In genomic region chr4:2805712-2806391, GRCh38 we compare ENCODE assay signal across 12 cellular contexts. TPM values are rescaled to one million over a fixed set of nuclear protein-coding genes. Genes with fewer than 3 reads are reported as not detected.
A peak's percentile ranks its signal among the peaks of the same experiment; 100 is the strongest.
DNase-seq lines count a peak whose midpoint lies in the region; ATAC-seq, FAIRE-seq and TF ChIP-seq lines count a peak whose summit lies in the region.
"Had no signal": no experiment of that assay in that cellular context is flagged by ENCODE, and none has a peak within 500 bp of the region (broad histone marks: within the 10 kb centered on the region; RNA-seq: fewer than 3 reads in every experiment).

No MANE protein-coding gene starts in this region.

- H3K9me3 ChIP-seq in K562 (replicated peaks; ENCODE audit: control insufficient read depth, insufficient read depth, low read depth, low read length) (no peaks in the 10 kb centered on the region), hepatocyte (ENCODE audit: low read depth) (no peaks in the 10 kb centered on the region), gastrocnemius medialis (no peaks in the 10 kb centered on the region)
- H3K9me3 ChIP-seq: BE2C had no signal

- H2AFZ ChIP-seq in K562 (ENCODE audit: low read depth, low read length) (no peak overlapping the region), hepatocyte (no peak overlapping the region)

- WGBS in K562 (ENCODE audit: insufficient coverage, low coverage, missing lambda C conversion rate) = 74% methylated on average over 17 of the region's 21 CpGs
- 89% methylated on average over 19 of the region's 21 CpGs for WGBS in hepatocyte (ENCODE audit: low lambda C conversion rate, missing lambda C conversion rate)

- H3K36me3 ChIP-seq in K562 (ENCODE audit: control insufficient read depth, insufficient read depth, low read length) (no peaks in the 10 kb centered on the region), hepatocyte (replicated peaks; ENCODE audit: insufficient read depth, low read depth) (no peaks in the 10 kb centered on the region), gastrocnemius medialis (no peaks in the 10 kb centered on the region)
- H3K36me3 ChIP-seq: BE2C had no signal

- no peak overlapping the region for H3K4me3 ChIP-seq in K562
- H3K4me3 ChIP-seq in hepatocyte = no peak overlapping the region
- H3K4me3 ChIP-seq in gastrocnemius medialis = no peak overlapping the region

- peaks cover 10% of the 10 kb centered on the region; the same call in 1 of the 2 replicates for H4K20me1 ChIP-seq in K562 (replicated peaks; ENCODE audit: control insufficient read depth, insufficient read depth, low read length)
- H4K20me1 ChIP-seq in hepatocyte (ENCODE audit: insufficient read depth, poor library complexity, severe bottlenecking) = no peaks in the 10 kb centered on the region

- TF ChIP-seq CTCF in K562 (IDR thresholded peaks at IDR 0.05 in 2 of 3, conservative IDR thresholded peaks at IDR 0.05 in 1 of 3; ENCODE audit: insufficient read depth in 2 of 3, low read depth in 1 of 3, low read length in 3 of 3) = no peak
- no peak for TF ChIP-seq CTCF in hepatocyte (IDR thresholded peaks at IDR 0.05; ENCODE audit: poor library complexity)
- no peak for TF ChIP-seq CTCF in gastrocnemius medialis (IDR thresholded peaks at IDR 0.05 in 4 of 5, conservative IDR thresholded peaks at IDR 0.05 in 1 of 5)

- H3K9me2 ChIP-seq in hepatocyte (replicated peaks; ENCODE audit: insufficient read depth) = no peaks in the 10 kb centered on the region

- no peak for TF ChIP-seq EP300 in K562 (IDR thresholded peaks at IDR 0.05; ENCODE audit: low read length)

- TF ChIP-seq POLR2A in K562 (conservative IDR thresholded peaks at IDR 0.05) = no peak
- TF ChIP-seq POLR2A in gastrocnemius medialis (IDR thresholded peaks at IDR 0.05) = no peak

- FAIRE-seq in GM19239 (lab: Jason Lieb, UNC) (peak; percentile 64), K562 (lab: Jason Lieb, UNC) (no peak)

- POLR2A ChIA-PET in K562 (lab: Yijun Ruan, JAX) = interaction anchor here (0.6 to 1.0 kb wide), 2 partner anchors 11 to 28 kb away, joined by 3 to 4 read pairs; no protein-coding TSS in a partner anchor

- peaks cover 11 to 72% of the 10 kb centered on the region in 2 experiments; a peak in 4 of 5 replicates for H3K4me1 ChIP-seq in K562 (replicated peaks in 1 of 2; ENCODE audit: control insufficient read depth in 2 of 2, insufficient read depth in 2 of 2, low read length in 2 of 2)
- peaks cover 35% of the 10 kb centered on the region for H3K4me1 ChIP-seq in hepatocyte (ENCODE audit: insufficient read depth)
- H3K4me1 ChIP-seq in gastrocnemius medialis = peaks cover 50 to 58% of the 10 kb centered on the region in 2 donors

- no peak overlapping the region for H3K4me2 ChIP-seq in K562 (ENCODE audit: insufficient read depth, low read length)
- H3K4me2 ChIP-seq in hepatocyte = no peak overlapping the region

- in situ Hi-C loops in K562 (cut with MboI) = no loop called here
- in situ Hi-C loops in gastrocnemius medialis (cut with MboI; ENCODE audit: low sequenced_read_pairs in 4 of 4) = no loop called here

- intact Hi-C loops in K562 (cut with micrococcal nuclease) = no loop called here
- intact Hi-C loops in gastrocnemius medialis (cut with DNase I; ENCODE audit: low total_unique reads) = no loop called here

- H3K79me2 ChIP-seq in K562 (ENCODE audit: control insufficient read depth, insufficient read depth, low read length) (no peaks in the 10 kb centered on the region; the same call in 2 of the 3 replicates), hepatocyte (peaks cover 16% of the 10 kb centered on the region)

- ATAC-seq in K562 = no peak
- ATAC-seq in gastrocnemius medialis = no peak
- ATAC-seq in GM19452 (IDR thresholded peaks at IDR 0.05; ENCODE audit: unreplicated experiment) = no peak
- ATAC-seq: Panc1 had no signal

- H3K9ac ChIP-seq in K562 (ENCODE audit: insufficient read depth in 1 of 2, low read depth in 2 of 2, low read length in 2 of 2) = no peak overlapping the region

- H3K9me1 ChIP-seq in K562 (ENCODE audit: control insufficient read depth, insufficient read depth, low read length) = peaks cover 5% of the 10 kb centered on the region

- H3K27ac ChIP-seq in K562 (ENCODE audit: extremely low read depth, low read depth, low read length) (no peak overlapping the region), hepatocyte (peak overlapping the region; percentile 34), gastrocnemius medialis (peak overlapping the region in 3 of 4 donors; percentile 43 to 64 (median 55))

- TF ChIP-seq RAD21 in K562 (CRISPR knock-in tag; conservative IDR thresholded peaks at IDR 0.05 in 1 of 2, IDR thresholded peaks at IDR 0.05 in 1 of 2) = no peak

- H3K27me3 ChIP-seq in K562 (ENCODE audit: control insufficient read depth in 2 of 2, insufficient read depth in 2 of 2, low read length in 2 of 2) (no peaks in the 10 kb centered on the region), hepatocyte (no peaks in the 10 kb centered on the region), gastrocnemius medialis (no peaks in the 10 kb centered on the region)
- H3K27me3 ChIP-seq: BE2C had no signal

- no peak for DNase-seq in GM19239 (ENCODE audit: insufficient read length, low spot score)
- DNase-seq in K562 (ENCODE audit: extremely low read depth in 1 of 4, low spot score in 3 of 4) = no peak
- DNase-seq in hepatocyte (ENCODE audit: low spot score) = no peak
- DNase-seq in gastrocnemius medialis = no peak
- no peak for DNase-seq in ecto neural progenitor cell (ENCODE audit: low spot score)
- DNase-seq in activated gamma-delta T cell (lab: John Stamatoyannopoulos, UW) = no peak
- no peak for DNase-seq in SHP77 (lab: John Stamatoyannopoulos, UW)
- DNase-seq: BE2C, NCI-H146, trophoblast cell had no signal

- CTCF ChIA-PET in K562 (lab: Yijun Ruan, JAX; ENCODE audit: low intra/inter-chr PET ratio) = no interaction called here

- BruUV-seq in K562 (replicated peaks; lab: Mats Ljungman, UMichigan) = no TSS peak

RNA-seq across cellular contexts. Expression of gene SH3BP2, which starts 13.0 kb away (rescaled TPM):
- 49.1 and 137 TPM in 2 replicates for total RNA-seq in K562 (2011; cell fraction: chromatin; rRNA removed; ENCODE audit: low replicate concordance)
- 57.9 and 62.0 TPM in 2 replicates for total RNA-seq in K562 (2011; cell fraction: nucleolus; rRNA removed)
- 59.4 and 93.7 TPM in 2 replicates for total RNA-seq in K562 (2011; cell fraction: nucleoplasm; rRNA removed)
- total RNA-seq in K562 (2014; rRNA removed) (9.7 and 15.9 TPM in 2 replicates), K562 (2014; rRNA removed; fragmentation: Illumina TruSeq; extraction: Trizol) (3.7 and 3.9 TPM in 2 replicates), K562 (2015; rRNA removed; fragmentation: Illumina TruSeq; extraction: Trizol) (3.5 and 5.6 TPM in 2 replicates), K562 (2021) (10.8 and 16.0 TPM in 2 replicates), hepatocyte (15.0 and 25.7 TPM in 2 replicates), gastrocnemius medialis (10 to 100 TPM in 3 of 4 donors, 1 to 10 TPM in 1; 4.8 to 21.5 (median 12.0) TPM)
- polyA plus RNA-seq in K562 (2011; rRNA removed) (9.6 and 13.9 TPM in 2 replicates), K562 (2014; fragmentation: Illumina TruSeq; extraction: Trizol) (5.1 and 10.9 TPM in 2 replicates), K562 (2014; fragmentation: Nextera tagmentation; extraction: Ambion mirVana) (under 1 TPM; 0.34 to 0.72 TPM), K562 (2014; rRNA removed) (14.2 and 17.6 TPM in 2 replicates), hepatocyte (24.3 and 29.6 TPM in 2 replicates)
- 10.6 and 10.7 TPM in 2 replicates for polyA plus RNA-seq in K562 (2011; cell fraction: cytosol; rRNA removed)
- polyA plus RNA-seq in K562 (2011; cell fraction: nucleus; rRNA removed) = 88.6 and 117 TPM in 2 replicates
- polyA plus RNA-seq in K562 (2012) = 4.4 and 18.7 TPM in 2 replicates
- 18.0 and 41.6 TPM in 2 replicates for polyA minus RNA-seq in K562 (2011; rRNA and poly(A)+ RNA removed)
- polyA minus RNA-seq in K562 (2011; cell fraction: cytosol; rRNA and poly(A)+ RNA removed) = 5.7 and 10.8 TPM in 2 replicates
- 26.8 and 33.3 TPM in 2 replicates for polyA minus RNA-seq in K562 (2011; cell fraction: nucleus; rRNA and poly(A)+ RNA removed)

RNA-seq across cellular contexts. Expression of gene ADD1, which starts 37.8 kb away (rescaled TPM):
- total RNA-seq in K562 (2011; cell fraction: chromatin; rRNA removed; ENCODE audit: low replicate concordance) = 289 and 338 TPM in 2 replicates
- total RNA-seq in K562 (2011; cell fraction: nucleolus; rRNA removed) = 122 and 133 TPM in 2 replicates
- total RNA-seq in K562 (2011; cell fraction: nucleoplasm; rRNA removed) = 186 and 236 TPM in 2 replicates
- total RNA-seq in K562 (2014; rRNA removed) (104 and 140 TPM in 2 replicates), K562 (2014; rRNA removed; fragmentation: Illumina TruSeq; extraction: Trizol) (67.1 and 80.8 TPM in 2 replicates), K562 (2015; rRNA removed; fragmentation: Illumina TruSeq; extraction: Trizol) (74.0 and 76.9 TPM in 2 replicates), K562 (2021) (145 and 153 TPM in 2 replicates), hepatocyte (143 and 179 TPM in 2 replicates), gastrocnemius medialis (100 to 1,000 TPM; 144 to 255 (median 178) TPM)
- polyA plus RNA-seq in K562 (2011; rRNA removed) (72.4 and 77.0 TPM in 2 replicates), K562 (2014; fragmentation: Illumina TruSeq; extraction: Trizol) (99.7 and 110 TPM in 2 replicates), K562 (2014; fragmentation: Nextera tagmentation; extraction: Ambion mirVana) (10 to 100 TPM; 17.5 to 20.7 TPM), K562 (2014; rRNA removed) (87.7 and 121 TPM in 2 replicates), hepatocyte (174 and 208 TPM in 2 replicates)
- polyA plus RNA-seq in K562 (2011; cell fraction: cytosol; rRNA removed) = 85.9 and 111 TPM in 2 replicates
- polyA plus RNA-seq in K562 (2011; cell fraction: nucleus; rRNA removed) = 164 and 189 TPM in 2 replicates
- 141 and 159 TPM in 2 replicates for polyA plus RNA-seq in K562 (2012)
- polyA minus RNA-seq in K562 (2011; rRNA and poly(A)+ RNA removed) = 65.9 and 67.4 TPM in 2 replicates
- 46.7 and 62.1 TPM in 2 replicates for polyA minus RNA-seq in K562 (2011; cell fraction: cytosol; rRNA and poly(A)+ RNA removed)
- 57.5 and 58.6 TPM in 2 replicates for polyA minus RNA-seq in K562 (2011; cell fraction: nucleus; rRNA and poly(A)+ RNA removed)

RNA-seq across cellular contexts. Expression of gene TNIP2, which starts 49.7 kb away (rescaled TPM):
- 24.5 and 78.1 TPM in 2 replicates for total RNA-seq in K562 (2011; cell fraction: chromatin; rRNA removed; ENCODE audit: low replicate concordance)
- 49.7 and 54.7 TPM in 2 replicates for total RNA-seq in K562 (2011; cell fraction: nucleolus; rRNA removed)
- 30.4 and 33.4 TPM in 2 replicates for total RNA-seq in K562 (2011; cell fraction: nucleoplasm; rRNA removed)
- 42.6 and 46.7 TPM in 2 replicates for total RNA-seq in K562 (2014; rRNA removed)
- 11.6 and 13.1 TPM in 2 replicates for total RNA-seq in K562 (2014; rRNA removed; fragmentation: Illumina TruSeq; extraction: Trizol)
- total RNA-seq in K562 (2015; rRNA removed; fragmentation: Illumina TruSeq; extraction: Trizol) = 19.5 and 21.9 TPM in 2 replicates
- 32.2 and 35.8 TPM in 2 replicates for total RNA-seq in K562 (2021)
- 17.5 and 21.8 TPM in 2 replicates for polyA plus RNA-seq in K562 (2011; rRNA removed)
- 16.5 and 28.2 TPM in 2 replicates for polyA plus RNA-seq in K562 (2011; cell fraction: cytosol; rRNA removed)
- polyA plus RNA-seq in K562 (2011; cell fraction: nucleus; rRNA removed) = 49.0 and 90.0 TPM in 2 replicates
- 30.8 and 32.9 TPM in 2 replicates for polyA plus RNA-seq in K562 (2012)
- 12.1 and 18.3 TPM in 2 replicates for polyA plus RNA-seq in K562 (2014; fragmentation: Illumina TruSeq; extraction: Trizol)
- polyA plus RNA-seq in K562 (2014; fragmentation: Nextera tagmentation; extraction: Ambion mirVana) = 1 to 10 TPM in 1 of 2 experiments, under 1 TPM in 1; 0.61 to 1.1 TPM
- 38.1 and 38.2 TPM in 2 replicates for polyA plus RNA-seq in K562 (2014; rRNA removed)
- 10.0 and 16.8 TPM in 2 replicates for polyA minus RNA-seq in K562 (2011; rRNA and poly(A)+ RNA removed)
- 13.7 and 14.7 TPM in 2 replicates for polyA minus RNA-seq in K562 (2011; cell fraction: cytosol; rRNA and poly(A)+ RNA removed)
- 16.4 and 17.5 TPM in 2 replicates for polyA minus RNA-seq in K562 (2011; cell fraction: nucleus; rRNA and poly(A)+ RNA removed)
- 38.2 and 42.7 TPM in 2 replicates for total RNA-seq in hepatocyte
- 43.0 and 50.8 TPM in 2 replicates for polyA plus RNA-seq in hepatocyte
- total RNA-seq in gastrocnemius medialis = 10 to 100 TPM; 36.1 to 81.9 (median 66.5) TPM
